ENCODE assay signal across 8 cellular contexts in the genomic region with DNA sequence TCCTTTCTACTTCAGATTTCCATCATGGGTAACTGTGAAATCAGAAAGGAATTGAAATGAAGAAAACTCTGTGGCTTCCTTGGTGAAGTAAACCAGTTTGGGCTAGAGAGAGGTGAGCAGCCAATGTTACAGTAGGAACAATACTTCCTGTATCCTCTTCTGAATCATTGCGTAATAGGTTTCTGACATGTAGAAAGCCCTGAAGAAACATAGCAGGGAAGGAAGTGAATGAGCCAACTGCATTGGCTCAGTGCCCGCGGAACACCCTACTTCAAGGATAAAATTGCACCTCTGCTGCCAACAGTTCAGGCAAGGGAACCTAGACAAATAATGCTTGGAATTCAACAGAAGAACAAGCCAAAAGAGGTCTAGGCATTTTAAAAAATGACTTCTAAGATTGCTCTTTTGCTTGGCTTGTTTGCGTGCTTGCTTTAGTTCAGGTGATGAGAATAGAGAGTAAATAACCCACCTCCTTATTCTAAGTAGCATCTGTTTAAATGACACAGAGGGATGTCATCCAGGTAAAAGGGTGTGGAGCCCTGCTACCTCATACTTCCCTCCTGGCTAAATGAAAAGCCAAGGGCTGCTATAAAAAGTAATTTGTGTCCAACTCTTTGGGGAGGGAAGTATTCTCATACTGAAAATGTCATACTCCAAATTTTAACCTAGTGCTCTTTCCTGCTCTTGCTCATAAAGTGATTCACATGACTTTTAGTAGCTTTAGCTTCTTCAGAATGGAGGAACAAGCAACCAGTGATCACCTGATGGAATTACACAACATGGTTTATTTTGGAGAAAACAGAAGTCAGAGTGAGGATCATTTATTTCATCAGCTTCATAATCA. TPM values are rescaled to one million over a fixed set of nuclear protein-coding genes. Genes with fewer than 3 reads are reported as not detected.
DNase-seq lines count a peak whose midpoint lies in the region; ATAC-seq and TF ChIP-seq lines count a peak whose summit lies in the region.

No MANE protein-coding gene starts in this region.

- peaks cover 5% of the 10 kb centered on the region for H3K4me1 ChIP-seq in ovary (ENCODE audit: insufficient read depth)

- ATAC-seq in GM18867 (IDR thresholded peaks at IDR 0.05; ENCODE audit: unreplicated experiment) (peak; percentile 36), HG03097 (IDR thresholded peaks at IDR 0.05; ENCODE audit: low FRiP score, unreplicated experiment) (peak; percentile 69)

- H3K36me3 ChIP-seq in ovary = no peaks in the 10 kb centered on the region

- H3K4me3 ChIP-seq in fibroblast of the aortic adventitia (ENCODE audit: low read depth, low read length) (no peak overlapping the region), ovary (no peak overlapping the region)

- 1 to 5% (median 2%) methylated on average over 4 of the region's 4 CpGs for WGBS in ovary, 3 donors

- TF ChIP-seq EP300 in ovary (IDR thresholded peaks at IDR 0.05) = no peak

- TF ChIP-seq CTCF in AG09319 (IDR thresholded peaks at IDR 0.05; ENCODE audit: low read depth, low read length) (no peak), fibroblast of the aortic adventitia (IDR thresholded peaks at IDR 0.05; ENCODE audit: insufficient read depth, low read length) (no peak), ovary (IDR thresholded peaks at IDR 0.05) (no peak)

- DNase-seq in AG09319 (ENCODE audit: extremely low read depth, low read depth) = peak; percentile 89
- peak; percentile 29 for DNase-seq in NCI-H2227 treated with DMSO at 0.1 percent for 48 hours (lab: John Stamatoyannopoulos, UW)
- peak; percentile 3 to 8 for DNase-seq in activated CD4-positive, alpha-beta T cell treated with anti-CD3 and anti-CD28 coated beads, Interleukin-2, amount 50 U/mL, for 4 hours
- DNase-seq in fibroblast of the aortic adventitia (ENCODE audit: low read depth) = peak; percentile 100
- peak; percentile 82 to 93 (median 87) for DNase-seq in ovary
- DNase-seq in OCI-M2 (lab: John Stamatoyannopoulos, UW; ENCODE audit: unreplicated experiment) = no peak

- peak overlapping the region in 1 of 2 donors; percentile 39 for H3K27ac ChIP-seq in ovary

- no peaks in the 10 kb centered on the region for H3K27me3 ChIP-seq in ovary

- TF ChIP-seq POLR2A in ovary (IDR thresholded peaks at IDR 0.05) = no peak

- no peaks in the 10 kb centered on the region for H3K9me3 ChIP-seq in ovary

- intact Hi-C loops in ovary (cut with DNase I) = no loop called here

RNA-seq across cellular contexts. Expression of gene AKIRIN2, which starts 30.0 kb away (rescaled TPM):
- 14.9 and 17.3 TPM in 2 replicates for total RNA-seq in fibroblast of the aortic adventitia (ENCODE audit: low replicate concordance)
- total RNA-seq in ovary = 10 to 100 TPM; 24.3 to 47.3 (median 43.3) TPM
- 10 to 100 TPM; 34.0 to 53.6 TPM for polyA plus RNA-seq in ovary
